In the genomic region with DNA sequence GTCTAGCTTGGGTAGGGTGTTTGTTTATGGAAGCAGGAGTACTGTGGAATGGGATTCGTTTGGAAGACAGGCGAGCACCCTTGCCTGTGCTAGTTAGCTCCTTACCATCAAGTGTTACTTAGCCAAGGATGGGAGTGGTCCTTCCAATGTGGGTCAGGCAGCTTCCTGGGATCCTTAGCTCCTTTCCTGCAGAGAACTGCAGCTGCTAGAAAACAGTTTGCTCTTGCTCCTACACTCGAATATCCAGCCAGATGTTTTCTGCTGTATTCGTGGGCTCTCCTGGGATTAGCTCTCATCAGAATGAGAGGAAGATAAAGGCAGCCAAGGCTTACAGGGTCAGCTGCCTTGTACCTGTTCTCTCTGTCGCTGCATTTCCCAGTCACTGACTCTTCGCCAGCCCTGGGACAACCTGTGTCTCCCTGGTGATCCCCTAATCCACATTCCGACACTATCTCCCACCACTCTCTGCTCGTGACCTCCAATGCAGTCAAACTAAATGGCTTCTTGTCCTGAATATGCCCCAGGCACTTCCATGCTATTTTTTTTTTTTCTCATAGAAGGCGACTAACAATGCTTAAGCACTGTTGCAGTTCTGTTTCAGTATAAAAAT, we compare ENCODE assay signal across 22 cellular contexts. TPM values are rescaled to one million over a fixed set of nuclear protein-coding genes. Genes with fewer than 3 reads are reported as not detected.
"Had no signal": no experiment of that assay in that cellular context is flagged by ENCODE, and none has a peak within 500 bp of the region (broad histone marks: within the 10 kb centered on the region; RNA-seq: fewer than 3 reads in every experiment).

No MANE protein-coding gene starts in this region.

- H3K27me3 ChIP-seq: esophagus squamous epithelium, neutrophil, transverse colon had no signal

- H3K27ac ChIP-seq: esophagus squamous epithelium, neutrophil, transverse colon had no signal

- H3K36me3 Mint-ChIP-seq: activated naive CD8-positive, alpha-beta T cell treated with anti-CD3 and anti-CD28 coated beads for 36 hours; brain; naive B cell had no signal

- H3K4me1 ChIP-seq: esophagus squamous epithelium, transverse colon had no signal

- H3K4me3 Mint-ChIP-seq: activated naive CD8-positive, alpha-beta T cell treated with anti-CD3 and anti-CD28 coated beads for 36 hours; activated T-helper 1 cell treated with anti-CD3 and anti-CD28 coated beads, Interleukin-12 subunit alpha, Interleukin-12 subunit beta, Interleukin-2, Interleukin-4 antibody, amounts not matched to agents 30 ng/mL and 10 ng/mL and 1 ng/mL, durations not matched to agents 14 hours and 24 hours and 36 hours; central memory CD8-positive, alpha-beta T cell; naive B cell had no signal

- H3K9me3 Mint-ChIP-seq: activated naive CD8-positive, alpha-beta T cell treated with anti-CD3 and anti-CD28 coated beads for 36 hours; activated T-helper 1 cell treated with anti-CD3 and anti-CD28 coated beads, Interleukin-12 subunit alpha, Interleukin-12 subunit beta, Interleukin-2, Interleukin-4 antibody, amounts not matched to agents 30 ng/mL and 10 ng/mL and 1 ng/mL, durations not matched to agents 14 hours and 24 hours and 36 hours had no signal

- H3K27me3 Mint-ChIP-seq: activated naive CD8-positive, alpha-beta T cell treated with anti-CD3 and anti-CD28 coated beads for 36 hours; central memory CD8-positive, alpha-beta T cell had no signal

- H3K27ac Mint-ChIP-seq: activated naive CD8-positive, alpha-beta T cell treated with anti-CD3 and anti-CD28 coated beads for 36 hours; activated T-helper 1 cell treated with anti-CD3 and anti-CD28 coated beads, Interleukin-12 subunit alpha, Interleukin-12 subunit beta, Interleukin-2, Interleukin-4 antibody, amounts not matched to agents 30 ng/mL and 10 ng/mL and 1 ng/mL, durations not matched to agents 14 hours and 24 hours and 36 hours; naive B cell had no signal

- DNase-seq: activated CD4-positive, alpha-beta T cell treated with anti-CD3 and anti-CD28 coated beads, Interleukin-2, amount 50 U/mL, for 1 hour; activated CD8-positive, alpha-beta memory T cell treated with anti-CD3 and anti-CD28 coated beads for 24 hours; activated naive CD8-positive, alpha-beta T cell treated with anti-CD3 and anti-CD28 coated beads for 36 hours; cortex of kidney; effector CD4-positive, alpha-beta T cell; esophagus squamous epithelium; glutamatergic neuron; left colon; mammary epithelial cell; naive B cell; retina; stimulated activated CD4-positive, alpha-beta T cell treated with anti-CD3 and anti-CD28 coated beads, Interleukin-2, amount 100 ng/mL, for 48 hours; stimulated activated naive CD4-positive, alpha-beta T cell; substantia nigra; transverse colon had no signal

- FAIRE-seq: endothelial cell of umbilical vein had no signal

- H3K9me3 ChIP-seq: esophagus squamous epithelium, neutrophil, transverse colon had no signal

- H3K4me1 Mint-ChIP-seq: activated naive CD8-positive, alpha-beta T cell treated with anti-CD3 and anti-CD28 coated beads for 36 hours; central memory CD8-positive, alpha-beta T cell; naive B cell had no signal

- H3K36me3 ChIP-seq: esophagus squamous epithelium, neutrophil, transverse colon had no signal

- H3K4me3 ChIP-seq: esophagus squamous epithelium, transverse colon had no signal

RNA-seq across cellular contexts. Expression of a gene that starts 29.0 kb away (rescaled TPM):
- total RNA-seq: activated naive CD8-positive, alpha-beta T cell treated with anti-CD3 and anti-CD28 coated beads for 36 hours; activated T-helper 1 cell treated with anti-CD3 and anti-CD28 coated beads, Interleukin-12 subunit alpha, Interleukin-12 subunit beta, Interleukin-2, Interleukin-4 antibody, amounts not matched to agents 30 ng/mL and 10 ng/mL and 1 ng/mL, durations not matched to agents 14 hours and 24 hours and 36 hours; endothelial cell of umbilical vein; esophagus squamous epithelium; fibroblast of villous mesenchyme; left colon; mammary epithelial cell; mononuclear cell; transverse colon had no signal
- polyA plus RNA-seq: endothelial cell of umbilical vein, mammary epithelial cell had no signal
